Comparison of ENCODE assay signal across 8 cellular contexts in genomic region chr2:135742307-135742838, GRCh38. TPM values are rescaled to one million over a fixed set of nuclear protein-coding genes. Genes with fewer than 3 reads are reported as not detected.
DNase-seq lines count a peak whose midpoint lies in the region; ATAC-seq, FAIRE-seq and TF ChIP-seq lines count a peak whose summit lies in the region.

No MANE protein-coding gene starts in this region.

- TF ChIP-seq POLR2A in GM12892 (IDR thresholded peaks at IDR 0.05; ENCODE audit: low read depth, low read length): no peak; the same call in 1 of the 2 replicates
- TF ChIP-seq POLR2A in suprapubic skin (IDR thresholded peaks at IDR 0.05): peak in 1 of 2 donors; percentile 45

- peaks cover 30% of the 10 kb centered on the region for H3K4me1 Mint-ChIP-seq in endothelial cell (ENCODE audit: unreplicated experiment)

- peak; percentile 76 for FAIRE-seq in GM12892 (lab: Jason Lieb, UNC)

- H3K4me3 ChIP-seq in AG04450 (ENCODE audit: low read depth, low read length) (peak overlapping the region; percentile 88), mononuclear cell (ENCODE audit: low read length) (peak overlapping the region; percentile 78), suprapubic skin (peak overlapping the region; percentile 99)

- TF ChIP-seq CTCF in AG04450 (IDR thresholded peaks at IDR 0.05; ENCODE audit: low read depth, low read length) (no peak), endothelial cell (IDR thresholded peaks at IDR 0.05; ENCODE audit: unreplicated experiment) (no peak), suprapubic skin (IDR thresholded peaks at IDR 0.05) (no peak)

- under 1% methylated on average over 30 of the region's 35 CpGs for WGBS in suprapubic skin

- DNase-seq in AG04450 (ENCODE audit: low read depth, low spot score) (no peak), GM12892 (ENCODE audit: insufficient read length) (peak; percentile 39), NCI-H2029 treated with DMSO at 0.1 percent for 48 hours (lab: John Stamatoyannopoulos, UW) (peak; percentile 26), endothelial cell (ENCODE audit: low spot score) (no peak), suprapubic skin (ENCODE audit: low spot score in 2 of 2) (no peak)
- peak; percentile 64 for DNase-seq in activated CD4-positive, CD25-positive, alpha-beta regulatory T cell treated with anti-CD3 and anti-CD28 coated beads, Interleukin-2, amount 50 U/mL, for 72 hours

- H3K4me1 ChIP-seq in mononuclear cell (ENCODE audit: insufficient read depth, low read length) (peaks cover 8% of the 10 kb centered on the region), suprapubic skin (peaks cover 28% of the 10 kb centered on the region)

- H3K27me3 ChIP-seq in AG04450 (ENCODE audit: control insufficient read depth, insufficient read depth, low read length) (no peaks in the 10 kb centered on the region), mononuclear cell (ENCODE audit: insufficient read depth, low read length) (no peaks in the 10 kb centered on the region), suprapubic skin (no peaks in the 10 kb centered on the region)

- H3K9me3 ChIP-seq in AG04450 (ENCODE audit: control insufficient read depth, insufficient read depth, low read length): no peaks in the 10 kb centered on the region; the same call in 1 of the 2 replicates
- no peaks in the 10 kb centered on the region for H3K9me3 ChIP-seq in mononuclear cell (ENCODE audit: low read depth, low read length)
- no peaks in the 10 kb centered on the region for H3K9me3 ChIP-seq in suprapubic skin

- H3K9me3 Mint-ChIP-seq in endothelial cell (ENCODE audit: unreplicated experiment): no peaks in the 10 kb centered on the region

- no peaks in the 10 kb centered on the region for H3K36me3 ChIP-seq in suprapubic skin

- POLR2A ChIA-PET in AG04450 (lab: Yijun Ruan, JAX): interaction anchor here (0.5 to 1.2 kb wide), 2 partner anchors 43 to 211 kb away, joined by 3 to 8 read pairs; partner anchors contain the start of genes R3HDM1 and ZRANB3

- TF ChIP-seq EP300 in suprapubic skin (IDR thresholded peaks at IDR 0.05): no peak

- peak overlapping the region; percentile 97 for H3K27ac ChIP-seq in AG04450 (ENCODE audit: low read depth, low read length)
- H3K27ac ChIP-seq in suprapubic skin: peak overlapping the region; percentile 98

- H3K27ac Mint-ChIP-seq in endothelial cell (ENCODE audit: unreplicated experiment): peak overlapping the region; percentile 96

- CTCF ChIA-PET in AG04450 (lab: Charles Lee): interaction anchor here (0.6 to 1.9 kb wide), 4 partner anchors 33 to 739 kb away, joined by 3 to 6 read pairs (median 4); no protein-coding TSS in a partner anchor

- peaks cover 15% of the 10 kb centered on the region for H3K36me3 Mint-ChIP-seq in endothelial cell (ENCODE audit: low read depth, unreplicated experiment)

- peak; percentile 15 for ATAC-seq in HG02870 (IDR thresholded peaks at IDR 0.05; ENCODE audit: unreplicated experiment)

- peak overlapping the region; percentile 97 for H3K4me3 Mint-ChIP-seq in endothelial cell (ENCODE audit: unreplicated experiment)

- peaks cover 7% of the 10 kb centered on the region for H3K27me3 Mint-ChIP-seq in endothelial cell (ENCODE audit: unreplicated experiment)

RNA-seq across cellular contexts. Expression of gene UBXN4, which starts 0.7 kb away (rescaled TPM):
- 92.0 and 141 TPM in 2 replicates for polyA plus RNA-seq in AG04450 (2011; rRNA removed)
- polyA minus RNA-seq in AG04450 (2011; rRNA and poly(A)+ RNA removed): 45.4 and 76.6 TPM in 2 replicates
- 71.3 TPM for polyA plus RNA-seq in GM12892 (2012; ENCODE audit: missing spikeins)
- total RNA-seq in endothelial cell (ENCODE audit: unreplicated experiment) (101 TPM), mononuclear cell (106 TPM), suprapubic skin (10 to 100 TPM; 61.7 to 88.3 (median 69.3) TPM)

Comparison
In these comparisons a context has a peak if more than half of its experiments do, and no peak if none do; other contexts are left out.
1. DNase-seq: peak in GM12892 (single experiment), NCI-H2029 treated with DMSO at 0.1 percent for 48 hours (single experiment) and activated CD4-positive, CD25-positive, alpha-beta regulatory T cell treated with anti-CD3 and anti-CD28 coated beads, Interleukin-2, amount 50 U/mL, for 72 hours (single experiment); none in AG04450 (single experiment), endothelial cell (single experiment) and suprapubic skin (0 of 2).
2. Peak in every context shown above with its lines, with median percentiles within 50 percentile points of each other: H3K4me3 ChIP-seq.